In genomic region chr11:57542582-57542981, GRCh38 we compare ENCODE assay signal across 35 cellular contexts. TPM values are rescaled to one million over a fixed set of nuclear protein-coding genes. Genes with fewer than 3 reads are reported as not detected.
DNase-seq lines count a peak whose midpoint lies in the region; ATAC-seq lines count a peak whose summit lies in the region.
"Had no signal": no experiment of that assay in that cellular context is flagged by ENCODE, and none has a peak within 500 bp of the region (broad histone marks: within the 10 kb centered on the region; RNA-seq: fewer than 3 reads in every experiment).

No MANE protein-coding gene starts in this region.

- peaks cover 4 to 34% (median 8%) of the 10 kb centered on the region in 3 donors for H3K36me3 ChIP-seq in skeletal muscle tissue (ENCODE audit: control insufficient read depth in 3 of 3, insufficient read depth in 3 of 3, low read length in 3 of 3)
- H3K36me3 ChIP-seq in H7 (replicated peaks; ENCODE audit: control insufficient read depth, insufficient read depth, low read length): no peaks in the 10 kb centered on the region; the same call in 1 of the 2 replicates
- H3K36me3 ChIP-seq: SJCRH30, transverse colon had no signal

- H3K27me3 Mint-ChIP-seq in activated naive CD4-positive, alpha-beta T cell treated with anti-CD3 and anti-CD28 coated beads, Interleukin-2, amount 10 ng/mL, durations not matched to agents 7 days and 5 days: no peaks in the 10 kb centered on the region
- H3K27me3 Mint-ChIP-seq in activated naive CD8-positive, alpha-beta T cell treated with anti-CD3 and anti-CD28 coated beads, Interleukin-2, amount 50 U/mL, for 24 hours: no peaks in the 10 kb centered on the region
- peaks cover 0 to 2% (median 0%) of the 10 kb centered on the region in 3 donors for H3K27me3 Mint-ChIP-seq in immature natural killer cell (ENCODE audit: low read depth in 3 of 3)
- H3K27me3 Mint-ChIP-seq: CD4-positive, alpha-beta T cell; naive thymus-derived CD4-positive, alpha-beta T cell had no signal

- peaks cover 17 to 70% (median 47%) of the 10 kb centered on the region in 3 donors for H3K4me1 ChIP-seq in skeletal muscle tissue (ENCODE audit: control insufficient read depth in 3 of 3, insufficient read depth in 3 of 3, low read length in 3 of 3)
- H3K4me1 ChIP-seq: transverse colon had no signal

- CTCF ChIA-PET in activated naive CD4-positive, alpha-beta T cell treated with anti-CD3 and anti-CD28 coated beads, Interleukin-2, amount 10 ng/mL, durations not matched to agents 7 days and 5 days (lab: Charles Lee): no interaction called here

- H3K4me3 ChIP-seq in skeletal muscle tissue (ENCODE audit: low read length in 3 of 3): no peak overlapping the region
- H3K4me3 ChIP-seq in H7 (ENCODE audit: insufficient read depth, low read depth, low read length): no peak overlapping the region
- H3K4me3 ChIP-seq: esophagus muscularis mucosa, heart left ventricle, SJCRH30, transverse colon had no signal

- no peaks in the 10 kb centered on the region for H3K4me1 Mint-ChIP-seq in activated naive CD4-positive, alpha-beta T cell treated with anti-CD3 and anti-CD28 coated beads, Interleukin-2, amount 10 ng/mL, durations not matched to agents 7 days and 5 days
- H3K4me1 Mint-ChIP-seq in activated naive CD8-positive, alpha-beta T cell treated with anti-CD3 and anti-CD28 coated beads, Interleukin-2, amount 50 U/mL, for 24 hours: peaks cover 6% of the 10 kb centered on the region
- peaks cover 5 to 6% of the 10 kb centered on the region in 2 donors for H3K4me1 Mint-ChIP-seq in immature natural killer cell
- H3K4me1 Mint-ChIP-seq: mesothelial cell of epicardium had no signal

- no peaks in the 10 kb centered on the region for H3K9me3 Mint-ChIP-seq in activated naive CD4-positive, alpha-beta T cell treated with anti-CD3 and anti-CD28 coated beads, Interleukin-2, amount 10 ng/mL, durations not matched to agents 7 days and 5 days
- H3K9me3 Mint-ChIP-seq in activated naive CD8-positive, alpha-beta T cell treated with anti-CD3 and anti-CD28 coated beads, Interleukin-2, amount 50 U/mL, for 24 hours: no peaks in the 10 kb centered on the region
- no peaks in the 10 kb centered on the region for H3K9me3 Mint-ChIP-seq in immature natural killer cell
- H3K9me3 Mint-ChIP-seq: CD4-positive, alpha-beta T cell; endodermal cell; mesothelial cell of epicardium had no signal

- H3K9me3 ChIP-seq in skeletal muscle tissue (ENCODE audit: control insufficient read depth in 3 of 3, low read length in 3 of 3): no peaks in the 10 kb centered on the region
- H3K9me3 ChIP-seq: esophagus muscularis mucosa, heart left ventricle, SJCRH30, transverse colon had no signal

- H3K9ac ChIP-seq in skeletal muscle tissue (ENCODE audit: low read depth in 1 of 3, low read length in 3 of 3): peak overlapping the region in 1 of 3 donors; percentile 33

- peak overlapping the region; percentile 91 for H3K27ac ChIP-seq in skeletal muscle tissue (ENCODE audit: low read depth, low read length)
- H3K27ac ChIP-seq: esophagus muscularis mucosa, heart left ventricle, SJCRH30, transverse colon had no signal

- no peak for DNase-seq in activated naive CD4-positive, alpha-beta T cell treated with anti-CD3 and anti-CD28 coated beads, Interleukin-2, amount 10 ng/mL, durations not matched to agents 7 days and 5 days
- no peak for DNase-seq in activated naive CD4-positive, alpha-beta T cell (lab: John Stamatoyannopoulos, UW)
- DNase-seq in activated naive CD8-positive, alpha-beta T cell treated with anti-CD3 and anti-CD28 coated beads, Interleukin-2, amount 50 U/mL, for 24 hours: no peak
- DNase-seq in H7 (no peak), immature natural killer cell (no peak)
- DNase-seq: activated CD4-positive, alpha-beta T cell treated with anti-CD3 and anti-CD28 coated beads, Interleukin-2, amount 50 U/mL, for 4 hours; activated CD4-positive, CD25-positive, alpha-beta regulatory T cell; activated CD8-positive, alpha-beta memory T cell treated with anti-CD3 and anti-CD28 coated beads, Interleukin-2, amount 50 U/mL, for 4 hours; activated effector memory CD4-positive, alpha-beta T cell treated with Interleukin-2 at 50 U/mL for 16 hours; caudate nucleus; CD4-positive, alpha-beta T cell; DMS79 treated with DMSO at 0.1 percent for 48 hours; endodermal cell; foreskin fibroblast; GDM1; HCEC 1CT; heart left ventricle; KG1; kidney; naive thymus-derived CD4-positive, alpha-beta T cell; NCI-H1092 treated with DMSO at 0.1 percent for 48 hours; NCI-H187 treated with DMSO at 0.1 percent for 48 hours; NCI-H2171; nucleus accumbens; SJCRH30; stimulated activated CD4-positive, alpha-beta T cell treated with anti-CD3 and anti-CD28 coated beads, Interleukin-4, amount 100 ng/mL, for 24 hours; transverse colon had no signal

- H3K4me3 Mint-ChIP-seq in activated naive CD4-positive, alpha-beta T cell treated with anti-CD3 and anti-CD28 coated beads, Interleukin-2, amount 10 ng/mL, durations not matched to agents 7 days and 5 days: no peak overlapping the region
- no peak overlapping the region for H3K4me3 Mint-ChIP-seq in activated naive CD8-positive, alpha-beta T cell treated with anti-CD3 and anti-CD28 coated beads, Interleukin-2, amount 50 U/mL, for 24 hours
- no peak overlapping the region for H3K4me3 Mint-ChIP-seq in immature natural killer cell
- H3K4me3 Mint-ChIP-seq: CD4-positive, alpha-beta T cell; endodermal cell; mesothelial cell of epicardium; naive thymus-derived CD4-positive, alpha-beta T cell had no signal

- no peak for ATAC-seq in activated naive CD8-positive, alpha-beta T cell treated with anti-CD3 and anti-CD28 coated beads, Interleukin-2, amount 50 U/mL, for 24 hours
- ATAC-seq: heart left ventricle; naive thymus-derived CD4-positive, alpha-beta T cell had no signal

- peak overlapping the region; percentile 29 for H3K27ac Mint-ChIP-seq in activated naive CD4-positive, alpha-beta T cell treated with anti-CD3 and anti-CD28 coated beads, Interleukin-2, amount 10 ng/mL, durations not matched to agents 7 days and 5 days
- peak overlapping the region; percentile 17 for H3K27ac Mint-ChIP-seq in activated naive CD8-positive, alpha-beta T cell treated with anti-CD3 and anti-CD28 coated beads, Interleukin-2, amount 50 U/mL, for 24 hours
- H3K27ac Mint-ChIP-seq in immature natural killer cell: peak overlapping the region in 1 of 6 donors; percentile 15
- H3K27ac Mint-ChIP-seq: CD4-positive, alpha-beta T cell; endodermal cell; mesothelial cell of epicardium had no signal

- peaks cover 13% of the 10 kb centered on the region for H3K36me3 Mint-ChIP-seq in activated naive CD4-positive, alpha-beta T cell treated with anti-CD3 and anti-CD28 coated beads, Interleukin-2, amount 10 ng/mL, durations not matched to agents 7 days and 5 days
- peaks cover 7% of the 10 kb centered on the region for H3K36me3 Mint-ChIP-seq in activated naive CD8-positive, alpha-beta T cell treated with anti-CD3 and anti-CD28 coated beads, Interleukin-2, amount 50 U/mL, for 24 hours (ENCODE audit: low read depth)
- peaks cover 0 to 5% (median 0%) of the 10 kb centered on the region in 3 donors for H3K36me3 Mint-ChIP-seq in immature natural killer cell
- H3K36me3 Mint-ChIP-seq: mesothelial cell of epicardium had no signal

- H3K27me3 ChIP-seq in skeletal muscle tissue (ENCODE audit: control insufficient read depth in 3 of 3, insufficient read depth in 3 of 3, low read length in 3 of 3): no peaks in the 10 kb centered on the region
- peaks cover 4% of the 10 kb centered on the region for H3K27me3 ChIP-seq in H7 (ENCODE audit: control insufficient read depth, insufficient read depth, low read length)
- H3K27me3 ChIP-seq: heart left ventricle, SJCRH30, transverse colon had no signal

RNA-seq across cellular contexts. Expression of gene SMTNL1, which starts 5.2 kb away (rescaled TPM):
- total RNA-seq in skeletal muscle tissue: 69.9 TPM
- total RNA-seq in H7 (2014; rRNA removed; shearing (Covaris generic)): not detected in 2 replicates
- polyA plus RNA-seq in immature natural killer cell: under 1 TPM in 2 of 3 donors, not detected in 1; 0.12 to 0.47 TPM
- total RNA-seq: CD4-positive, alpha-beta T cell; esophagus muscularis mucosa; heart left ventricle; kidney; liver; MCF 10A; mesothelial cell of epicardium; naive thymus-derived CD4-positive, alpha-beta T cell; NCI-H460; pulmonary artery endothelial cell; subcutaneous adipose tissue; transverse colon had no signal
- polyA plus RNA-seq: heart left ventricle, liver had no signal

RNA-seq across cellular contexts. Expression of gene TIMM10, which starts 12.0 kb away (rescaled TPM):
- 64.2 TPM for total RNA-seq in skeletal muscle tissue
- total RNA-seq in H7 (2014; rRNA removed; shearing (Covaris generic)): 58.6 and 73.3 TPM in 2 replicates
- polyA plus RNA-seq in immature natural killer cell: 100 to 1,000 TPM in 1 of 3 donors, 10 to 100 TPM in 2; 52.9 to 101 (median 55.7) TPM

RNA-seq across cellular contexts. Expression of gene UBE2L6, which starts 24.9 kb away (rescaled TPM):
- total RNA-seq in skeletal muscle tissue: 15.7 TPM
- 9.5 and 17.6 TPM in 2 replicates for total RNA-seq in H7 (2014; rRNA removed; shearing (Covaris generic))
- polyA plus RNA-seq in immature natural killer cell: 100 to 1,000 TPM; 310 to 706 (median 354) TPM

RNA-seq across cellular contexts. Expression of gene SLC43A1, which starts 27.1 kb away (rescaled TPM):
- 18.3 TPM for total RNA-seq in skeletal muscle tissue
- total RNA-seq in H7 (2014; rRNA removed; shearing (Covaris generic)): 30.7 and 33.1 TPM in 2 replicates
- 10 to 100 TPM; 15.8 to 20.3 (median 17.5) TPM for polyA plus RNA-seq in immature natural killer cell

RNA-seq across cellular contexts. Expression of gene SERPING1, which starts 54.9 kb away (rescaled TPM):
- total RNA-seq in skeletal muscle tissue: 15.1 TPM
- 30.3 and 34.6 TPM in 2 replicates for total RNA-seq in H7 (2014; rRNA removed; shearing (Covaris generic))
- under 1 TPM in 1 of 3 donors, not detected in 2; 0.71 TPM for polyA plus RNA-seq in immature natural killer cell
- total RNA-seq: MCF 10A, NCI-H460, pulmonary artery endothelial cell had no signal
- polyA plus RNA-seq: naive thymus-derived CD4-positive, alpha-beta T cell had no signal

Comparison
In these comparisons a context has a peak if more than half of its experiments do, and no peak if none do; other contexts are left out.
1. RNA of gene SMTNL1, which starts 5.2 kb away (total RNA-seq): 69.9 TPM in skeletal muscle tissue (single experiment); not detected in H7; every median in the first group is over 10 times any median in the second.